11 cellular contexts compared by ENCODE assay signal in genomic region chr2:100893753-100894530, GRCh38.
DNase-seq lines count a peak whose midpoint lies in the region; ATAC-seq, FAIRE-seq and TF ChIP-seq lines count a peak whose summit lies in the region.
"Had no signal": no experiment of that assay in that cellular context is flagged by ENCODE, and none has a peak within 500 bp of the region (broad histone marks: within the 10 kb centered on the region; RNA-seq: fewer than 3 reads in every experiment).

No MANE protein-coding gene starts in this region.

- peak; percentile 66 for DNase-seq in ELF-1 (ENCODE audit: low read depth, low spot score)
- DNase-seq in SJSA1 (ENCODE audit: low read depth in 1 of 2, low spot score in 2 of 2): peak; percentile 54 to 73
- peak in 1 of 3 donors; percentile 41 for DNase-seq in right lobe of liver
- DNase-seq in RPMI8226: no peak
- DNase-seq in putamen (ENCODE audit: low spot score): no peak
- no peak for DNase-seq in GM19239 (ENCODE audit: insufficient read length, low spot score)
- no peak for DNase-seq in activated CD4-positive, alpha-beta memory T cell treated with anti-CD3 and anti-CD28 coated beads for 36 hours
- DNase-seq: NCI-H526; stimulated activated CD4-positive, alpha-beta T cell treated with anti-CD3 and anti-CD28 coated beads, Interleukin-4, amount 100 ng/mL, for 24 hours; T-helper 17 cell had no signal

- no peaks in the 10 kb centered on the region for H3K36me3 Mint-ChIP-seq in activated CD4-positive, alpha-beta memory T cell treated with anti-CD3 and anti-CD28 coated beads for 36 hours

- H3K9me3 Mint-ChIP-seq in activated CD4-positive, alpha-beta memory T cell treated with anti-CD3 and anti-CD28 coated beads for 36 hours: peaks cover 5% of the 10 kb centered on the region

- CTCF ChIA-PET in activated CD4-positive, alpha-beta memory T cell treated with anti-CD3 and anti-CD28 coated beads for 36 hours (lab: Charles Lee): interaction anchor here (0.9 kb wide), 1 partner anchor 24 kb away, joined by 3 read pairs; no protein-coding TSS in a partner anchor

- H3K4me1 Mint-ChIP-seq in activated CD4-positive, alpha-beta memory T cell treated with anti-CD3 and anti-CD28 coated beads for 36 hours (ENCODE audit: low read depth): no peaks in the 10 kb centered on the region

- ATAC-seq in GM21717 (IDR thresholded peaks at IDR 0.05; ENCODE audit: unreplicated experiment): peak; percentile 66
- peak; percentile 44 to 65 (median 54) for ATAC-seq in right lobe of liver
- ATAC-seq: T-helper 17 cell had no signal

- H3K4me1 ChIP-seq in SJSA1 (replicated peaks) (peaks cover 37% of the 10 kb centered on the region), right lobe of liver (peaks cover 0 to 23% (median 0%) of the 10 kb centered on the region in 4 donors)

- H3K27me3 ChIP-seq in SJSA1 (replicated peaks) (no peaks in the 10 kb centered on the region), right lobe of liver (no peaks in the 10 kb centered on the region)

- no peak for FAIRE-seq in GM19239 (lab: Jason Lieb, UNC)

- H3K4me3 ChIP-seq in SJSA1: no peak overlapping the region
- no peak overlapping the region for H3K4me3 ChIP-seq in right lobe of liver

- intact Hi-C loops in right lobe of liver (cut with DNase I): no loop called here
- intact Hi-C loops in activated CD4-positive, alpha-beta memory T cell treated with anti-CD3 and anti-CD28 coated beads for 36 hours (cut with micrococcal nuclease): no loop called here

- no peak for TF ChIP-seq POLR2A in right lobe of liver (IDR thresholded peaks at IDR 0.05)

- H3K9me3 ChIP-seq in SJSA1 (replicated peaks) (no peaks in the 10 kb centered on the region), right lobe of liver (no peaks in the 10 kb centered on the region)

- H3K27me3 Mint-ChIP-seq in activated CD4-positive, alpha-beta memory T cell treated with anti-CD3 and anti-CD28 coated beads for 36 hours: no peaks in the 10 kb centered on the region
- H3K27me3 Mint-ChIP-seq: T-helper 17 cell had no signal

- H3K27ac ChIP-seq in SJSA1 (peak overlapping the region; percentile 60), right lobe of liver (peak overlapping the region in 1 of 3 donors; percentile 23)

- WGBS in right lobe of liver (ENCODE audit: insufficient coverage, low coverage, low lambda C conversion rate, missing lambda C conversion rate): 70% methylated on average over 7 of the region's 8 CpGs

- no peak overlapping the region for H3K27ac Mint-ChIP-seq in activated CD4-positive, alpha-beta memory T cell treated with anti-CD3 and anti-CD28 coated beads for 36 hours
- H3K27ac Mint-ChIP-seq: T-helper 17 cell had no signal

- H3K36me3 ChIP-seq in SJSA1 (no peaks in the 10 kb centered on the region), right lobe of liver (no peaks in the 10 kb centered on the region)

- H3K4me3 Mint-ChIP-seq in activated CD4-positive, alpha-beta memory T cell treated with anti-CD3 and anti-CD28 coated beads for 36 hours: no peak overlapping the region
- H3K4me3 Mint-ChIP-seq: T-helper 17 cell had no signal

- no peak for TF ChIP-seq CTCF in right lobe of liver (IDR thresholded peaks at IDR 0.05)

- POLR2A ChIA-PET in activated CD4-positive, alpha-beta memory T cell treated with anti-CD3 and anti-CD28 coated beads for 36 hours (lab: Charles Lee): no interaction called here

Comparison
In these comparisons a context has a peak if more than half of its experiments do, and no peak if none do; other contexts are left out.
1. DNase-seq: peak in ELF-1 (single experiment) and SJSA1 (2 of 2); none in RPMI8226 (single experiment), putamen (single experiment), GM19239 (single experiment) and activated CD4-positive, alpha-beta memory T cell treated with anti-CD3 and anti-CD28 coated beads for 36 hours (single experiment).